In genomic region chr20:36097331-36097730, GRCh38 we compare ENCODE assay signal across 12 cellular contexts. TPM values are rescaled to one million over a fixed set of nuclear protein-coding genes. Genes with fewer than 3 reads are reported as not detected.
A peak's percentile ranks its signal among the peaks of the same experiment; 100 is the strongest.
DNase-seq lines count a peak whose midpoint lies in the region; ATAC-seq and TF ChIP-seq lines count a peak whose summit lies in the region.
"Had no signal": no experiment of that assay in that cellular context is flagged by ENCODE, and none has a peak within 500 bp of the region (broad histone marks: within the 10 kb centered on the region; RNA-seq: fewer than 3 reads in every experiment).

No MANE protein-coding gene starts in this region.

- TF ChIP-seq CTCF in mammary epithelial cell (conservative IDR thresholded peaks at IDR 0.05 in 1 of 2, IDR thresholded peaks at IDR 0.05 in 1 of 2; ENCODE audit: extremely low read depth in 1 of 2, insufficient read depth in 1 of 2, low read depth in 1 of 2, low read length in 2 of 2), result no peak
- TF ChIP-seq CTCF in lower lobe of right lung (IDR thresholded peaks at IDR 0.05), result no peak
- TF ChIP-seq CTCF in vagina (IDR thresholded peaks at IDR 0.05), result no peak

- no peak for ATAC-seq in activated naive CD8-positive, alpha-beta T cell treated with anti-CD3 and anti-CD28 coated beads, Interleukin-2, amount 10 ng/mL, durations not matched to agents 7 days and 5 days (ENCODE audit: low read depth)
- no peak for ATAC-seq in lower lobe of right lung

- peaks cover 41% of the 10 kb centered on the region for H3K4me1 ChIP-seq in mammary epithelial cell (ENCODE audit: insufficient read depth, low read length)
- H3K4me1 ChIP-seq in lower lobe of right lung, result peaks cover 64% of the 10 kb centered on the region
- H3K4me1 ChIP-seq in vagina, result peaks cover 31% of the 10 kb centered on the region

- DNase-seq in activated naive CD8-positive, alpha-beta T cell treated with anti-CD3 and anti-CD28 coated beads, Interleukin-2, amount 10 ng/mL, durations not matched to agents 7 days and 5 days, result no peak
- no peak for DNase-seq in activated naive CD8-positive, alpha-beta T cell treated with anti-CD3 and anti-CD28 coated beads for 36 hours
- DNase-seq in mammary epithelial cell (peak; percentile 34), lower lobe of right lung (no peak), vagina (ENCODE audit: extremely low spot score in 2 of 2) (no peak), NCI-H1092 treated with DMSO at 0.1 percent for 48 hours (lab: John Stamatoyannopoulos, UW) (no peak), RPMI8226 (no peak), foreskin melanocyte (no peak)
- DNase-seq: activated T-cell treated with anti-CD3 and anti-CD28 coated beads, Interleukin-2, amount 50 U/mL, for 1 hour; NCI-H2029 treated with DMSO at 0.1 percent for 48 hours; OCI-M1; ovary had no signal

- no TSS peak for BruUV-seq in mammary epithelial cell (replicated peaks; lab: Mats Ljungman, UMichigan)

- no peaks in the 10 kb centered on the region for H3K27me3 ChIP-seq in mammary epithelial cell (ENCODE audit: insufficient read depth, low read length)
- H3K27me3 ChIP-seq in lower lobe of right lung (ENCODE audit: low read depth), result no peaks in the 10 kb centered on the region
- H3K27me3 ChIP-seq in vagina, result no peaks in the 10 kb centered on the region
- H3K27me3 ChIP-seq: ovary had no signal

- intact Hi-C loops in mammary epithelial cell (cut with micrococcal nuclease) (no loop called here), lower lobe of right lung (cut with DNase I) (no loop called here), vagina (cut with DNase I) (no loop called here)

- H3K4me2 ChIP-seq in mammary epithelial cell (ENCODE audit: insufficient read depth, low read depth, low read length), result no peak overlapping the region

- no peak overlapping the region for H3K4me3 Mint-ChIP-seq in activated naive CD8-positive, alpha-beta T cell treated with anti-CD3 and anti-CD28 coated beads, Interleukin-2, amount 10 ng/mL, durations not matched to agents 7 days and 5 days
- H3K4me3 Mint-ChIP-seq in activated naive CD8-positive, alpha-beta T cell treated with anti-CD3 and anti-CD28 coated beads for 36 hours, result no peak overlapping the region

- dilution Hi-C loops in mammary epithelial cell (cut with HindIII; ENCODE audit: low sequenced_read_pairs), result no loop called here

- TF ChIP-seq POLR2A in vagina (IDR thresholded peaks at IDR 0.05), result no peak

- in situ Hi-C loops in mammary epithelial cell (cut with MboI; ENCODE audit: low sequenced_read_pairs in 2 of 2), result no loop called here

- H3K9me3 Mint-ChIP-seq in activated naive CD8-positive, alpha-beta T cell treated with anti-CD3 and anti-CD28 coated beads, Interleukin-2, amount 10 ng/mL, durations not matched to agents 7 days and 5 days, result no peaks in the 10 kb centered on the region
- H3K9me3 Mint-ChIP-seq in activated naive CD8-positive, alpha-beta T cell treated with anti-CD3 and anti-CD28 coated beads for 36 hours, result no peaks in the 10 kb centered on the region

- H3K36me3 ChIP-seq in mammary epithelial cell (ENCODE audit: insufficient read depth, low read length) (no peaks in the 10 kb centered on the region), lower lobe of right lung (no peaks in the 10 kb centered on the region), vagina (no peaks in the 10 kb centered on the region)
- H3K36me3 ChIP-seq: ovary had no signal

- H3K27ac Mint-ChIP-seq in activated naive CD8-positive, alpha-beta T cell treated with anti-CD3 and anti-CD28 coated beads, Interleukin-2, amount 10 ng/mL, durations not matched to agents 7 days and 5 days, result peak overlapping the region; percentile 5
- no peak overlapping the region for H3K27ac Mint-ChIP-seq in activated naive CD8-positive, alpha-beta T cell treated with anti-CD3 and anti-CD28 coated beads for 36 hours

- H3K9me3 ChIP-seq in mammary epithelial cell (replicated peaks; ENCODE audit: insufficient read depth, low read length), result no peaks in the 10 kb centered on the region
- H3K9me3 ChIP-seq in lower lobe of right lung, result no peaks in the 10 kb centered on the region
- H3K9me3 ChIP-seq in vagina, result no peaks in the 10 kb centered on the region
- H3K9me3 ChIP-seq: ovary had no signal

- H3K27me3 Mint-ChIP-seq in activated naive CD8-positive, alpha-beta T cell treated with anti-CD3 and anti-CD28 coated beads, Interleukin-2, amount 10 ng/mL, durations not matched to agents 7 days and 5 days, result peaks cover 20% of the 10 kb centered on the region
- peaks cover 18% of the 10 kb centered on the region for H3K27me3 Mint-ChIP-seq in activated naive CD8-positive, alpha-beta T cell treated with anti-CD3 and anti-CD28 coated beads for 36 hours

- peaks cover 22% of the 10 kb centered on the region for H3K4me1 Mint-ChIP-seq in activated naive CD8-positive, alpha-beta T cell treated with anti-CD3 and anti-CD28 coated beads, Interleukin-2, amount 10 ng/mL, durations not matched to agents 7 days and 5 days
- peaks cover 16% of the 10 kb centered on the region for H3K4me1 Mint-ChIP-seq in activated naive CD8-positive, alpha-beta T cell treated with anti-CD3 and anti-CD28 coated beads for 36 hours

- CTCF ChIA-PET in mammary epithelial cell (lab: Charles Lee; ENCODE audit: low non-redundant PET), result no interaction called here

- H2AFZ ChIP-seq in mammary epithelial cell (ENCODE audit: low read depth, low read length), result peak overlapping the region; percentile 60

- peaks cover 3% of the 10 kb centered on the region for H3K36me3 Mint-ChIP-seq in activated naive CD8-positive, alpha-beta T cell treated with anti-CD3 and anti-CD28 coated beads, Interleukin-2, amount 10 ng/mL, durations not matched to agents 7 days and 5 days
- no peaks in the 10 kb centered on the region for H3K36me3 Mint-ChIP-seq in activated naive CD8-positive, alpha-beta T cell treated with anti-CD3 and anti-CD28 coated beads for 36 hours

- 55% methylated on average over 2 of the region's 2 CpGs for WGBS in mammary epithelial cell (ENCODE audit: low coverage, missing lambda C conversion rate)

- H3K9ac ChIP-seq in mammary epithelial cell (ENCODE audit: insufficient read depth, low read length), result no peak overlapping the region

- H4K20me1 ChIP-seq in mammary epithelial cell (ENCODE audit: insufficient read depth, low read length), result no peaks in the 10 kb centered on the region

- H3K27ac ChIP-seq in mammary epithelial cell (ENCODE audit: insufficient read depth, low read depth, low read length) (no peak overlapping the region), lower lobe of right lung (peak overlapping the region; percentile 59), vagina (peak overlapping the region; percentile 4)
- H3K27ac ChIP-seq: ovary had no signal

- POLR2A ChIA-PET in activated naive CD8-positive, alpha-beta T cell treated with anti-CD3 and anti-CD28 coated beads, Interleukin-2, amount 10 ng/mL, durations not matched to agents 7 days and 5 days (lab: Charles Lee), result no interaction called here

- no peaks in the 10 kb centered on the region for H3K79me2 ChIP-seq in mammary epithelial cell (ENCODE audit: insufficient read depth, low read length)

- H3K4me3 ChIP-seq in mammary epithelial cell (replicated peaks in 1 of 3; ENCODE audit: insufficient read depth in 1 of 3, low read depth in 2 of 3, low read length in 3 of 3), result no peak overlapping the region
- H3K4me3 ChIP-seq in lower lobe of right lung, result no peak overlapping the region
- no peak overlapping the region for H3K4me3 ChIP-seq in vagina
- H3K4me3 ChIP-seq: ovary had no signal

RNA-seq across cellular contexts. Expression of gene EPB41L1, which starts 57.2 kb away (rescaled TPM):
- total RNA-seq in activated naive CD8-positive, alpha-beta T cell treated with anti-CD3 and anti-CD28 coated beads, Interleukin-2, amount 10 ng/mL, durations not matched to agents 7 days and 5 days, result under 1 TPM in 1 of 2 experiments, not detected in 1; 0.62 TPM
- total RNA-seq in activated naive CD8-positive, alpha-beta T cell treated with anti-CD3 and anti-CD28 coated beads for 36 hours, result under 1 TPM; 0.84 to 0.99 TPM
- total RNA-seq in mammary epithelial cell (10 to 100 TPM; 14.4 to 29.7 TPM), lower lobe of right lung (68.9 TPM), vagina (54.8 TPM)
- polyA plus RNA-seq in mammary epithelial cell, result 8.9 TPM
- 27.8 TPM for polyA minus RNA-seq in mammary epithelial cell

Comparison
In these comparisons a context has a peak if more than half of its experiments do, and no peak if none do; other contexts are left out.
1. RNA of gene EPB41L1, which starts 57.2 kb away (total RNA-seq): 68.9 TPM in lower lobe of right lung (single experiment), 54.8 TPM in vagina (single experiment) and 14.4 to 29.7 TPM in mammary epithelial cell; 0.84 to 0.99 TPM in activated naive CD8-positive, alpha-beta T cell treated with anti-CD3 and anti-CD28 coated beads for 36 hours and 0.62 TPM in activated naive CD8-positive, alpha-beta T cell treated with anti-CD3 and anti-CD28 coated beads, Interleukin-2, amount 10 ng/mL, durations not matched to agents 7 days and 5 days; every median in the first group is over 4 times any median in the second.